1 cellular context compared by ENCODE assay signal in the genomic region with DNA sequence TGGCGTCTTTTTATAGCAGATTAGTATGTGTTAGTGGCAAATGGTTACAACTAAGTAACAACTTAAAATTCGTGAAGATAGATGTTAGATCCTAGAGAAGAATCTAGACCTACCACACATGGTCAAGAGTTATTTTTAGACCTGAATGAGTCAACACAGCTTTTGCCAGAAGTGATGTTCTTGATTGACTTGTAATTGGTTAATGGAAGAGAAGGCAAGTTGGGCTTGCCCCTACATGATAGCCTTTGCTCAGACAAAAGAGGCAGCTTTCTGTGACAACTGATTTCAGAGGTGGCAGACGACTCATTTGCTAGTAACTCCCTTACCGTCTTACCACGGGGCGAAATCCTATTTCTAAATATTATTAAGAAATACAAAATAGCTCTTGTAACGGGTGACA.
TF ChIP-seq lines count a peak whose summit lies in the region.

No MANE protein-coding gene starts in this region.

TF ChIP-seq in H1, 55 proteins besides CTCF, POLR2A, EP300 and RAD21:
- no peak for TF ChIP-seq BCL11A (IDR thresholded peaks at IDR 0.05; ENCODE audit: low read depth in 2 of 2, low read length in 2 of 2)
- no peak for TF ChIP-seq KDM5A (IDR thresholded peaks at IDR 0.05; ENCODE audit: low read length)
- no peak for TF ChIP-seq TEAD4 (IDR thresholded peaks at IDR 0.05; ENCODE audit: low read depth, low read length)
- TF ChIP-seq YY1 (IDR thresholded peaks at IDR 0.05; ENCODE audit: low read depth, low read length) = no peak
- TF ChIP-seq ZNF274 (IDR thresholded peaks at IDR 0.05; ENCODE audit: borderline replicate concordance, extremely low read depth, low read length) = no peak
- TF ChIP-seq NANOG (IDR thresholded peaks at IDR 0.05; ENCODE audit: insufficient read depth, low read depth, low read length, poor library complexity, severe bottlenecking) = no peak
- no peak for TF ChIP-seq CTBP2 (IDR thresholded peaks at IDR 0.05; ENCODE audit: borderline replicate concordance, insufficient read depth, insufficient read length, low read length)
- TF ChIP-seq E2F6 (IDR thresholded peaks at IDR 0.05) = no peak
- TF ChIP-seq HDAC2 (IDR thresholded peaks at IDR 0.05; ENCODE audit: borderline replicate concordance in 1 of 2, low read depth in 2 of 2, low read length in 2 of 2) = no peak
- no peak for TF ChIP-seq SP4 (IDR thresholded peaks at IDR 0.05; ENCODE audit: low read length)
